16 cellular contexts compared by ENCODE assay signal in the genomic region with DNA sequence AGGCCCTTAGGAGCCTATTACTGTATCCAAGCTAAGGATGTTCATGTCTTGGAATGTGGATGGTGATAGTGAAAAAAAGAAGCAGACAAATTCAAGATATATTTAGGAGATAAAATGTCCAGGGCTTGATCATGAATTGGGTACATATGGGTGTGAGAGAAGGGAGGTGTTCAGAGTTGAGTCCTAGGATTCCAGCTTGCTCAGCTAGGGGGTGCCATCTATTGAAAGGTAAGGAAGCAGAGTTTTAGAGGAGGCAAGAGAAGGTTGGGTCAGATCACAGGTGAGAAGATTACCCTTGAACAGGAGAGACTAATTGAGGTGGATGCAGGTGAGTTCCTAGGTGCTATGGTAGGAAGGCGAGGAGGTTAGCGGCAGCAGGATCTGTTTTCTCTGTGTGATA.
A peak's percentile ranks its signal among the peaks of the same experiment; 100 is the strongest.
DNase-seq lines count a peak whose midpoint lies in the region; ATAC-seq and TF ChIP-seq lines count a peak whose summit lies in the region.
"Had no signal": no experiment of that assay in that cellular context is flagged by ENCODE, and none has a peak within 500 bp of the region (broad histone marks: within the 10 kb centered on the region; RNA-seq: fewer than 3 reads in every experiment).

No MANE protein-coding gene starts in this region.

- no peaks in the 10 kb centered on the region for H3K9me3 Mint-ChIP-seq in endodermal cell
- H3K9me3 Mint-ChIP-seq: CD4-positive, alpha-beta T cell had no signal

- H2AFZ ChIP-seq in DND-41 (ENCODE audit: low read depth, low read length), result no peak overlapping the region
- H2AFZ ChIP-seq: PC-9 had no signal

- H3K4me3 Mint-ChIP-seq in endodermal cell, result no peak overlapping the region
- H3K4me3 Mint-ChIP-seq: CD4-positive, alpha-beta T cell had no signal

- peaks cover 15% of the 10 kb centered on the region; the same call in 1 of the 2 replicates for H4K20me1 ChIP-seq in DND-41 (ENCODE audit: insufficient read depth, low read length)

- H3K27ac Mint-ChIP-seq in endodermal cell, result no peak overlapping the region
- H3K27ac Mint-ChIP-seq: CD4-positive, alpha-beta T cell had no signal

- no peak for ATAC-seq in DND-41 (ENCODE audit: insufficient read depth, low read depth)
- ATAC-seq in Right ventricle myocardium superior (ENCODE audit: poor library complexity), result no peak

- H3K9ac ChIP-seq in DND-41 (ENCODE audit: low read depth, low read length) (no peak overlapping the region), endodermal cell (ENCODE audit: extremely low read depth, low read length, poor library complexity, severe bottlenecking) (no peak overlapping the region)

- no peaks in the 10 kb centered on the region for H3K27me3 ChIP-seq in DND-41 (ENCODE audit: insufficient read depth, low read length, poor library complexity)
- no peaks in the 10 kb centered on the region for H3K27me3 ChIP-seq in endodermal cell (ENCODE audit: control insufficient read depth, insufficient read depth, low read length, poor library complexity, severe bottlenecking)

- H3K36me3 ChIP-seq in DND-41 (ENCODE audit: insufficient read depth, low read length) (no peaks in the 10 kb centered on the region), endodermal cell (ENCODE audit: control insufficient read depth, insufficient read depth, low read length) (peaks cover 21% of the 10 kb centered on the region)

- intact Hi-C loops in Right ventricle myocardium superior (cut with DNase I), result no loop called here

- H3K9me3 ChIP-seq in DND-41 (ENCODE audit: insufficient read depth, low read length, severe bottlenecking) (no peaks in the 10 kb centered on the region), endodermal cell (ENCODE audit: control insufficient read depth, low read length) (no peaks in the 10 kb centered on the region)
- H3K9me3 ChIP-seq: A549 had no signal

- peak; percentile 11 for TF ChIP-seq CTCF in DND-41 (IDR thresholded peaks at IDR 0.05; ENCODE audit: borderline replicate concordance, extremely low read depth, low read length, poor library complexity, severe bottlenecking)
- peak; percentile 16 for TF ChIP-seq CTCF in GM13976 (IDR thresholded peaks at IDR 0.05; ENCODE audit: borderline replicate concordance, control extremely low read depth, extremely low read depth, insufficient read depth, missing control alignments)
- TF ChIP-seq CTCF in endodermal cell (conservative IDR thresholded peaks at IDR 0.05), result peak; percentile 58

- WGBS in endodermal cell (ENCODE audit: insufficient coverage in 1 of 2, insufficient read length in 1 of 2), 2 experiments, result 95 to 100% methylated on average over 2 of the region's 2 CpGs

- no peak overlapping the region for H3K4me2 ChIP-seq in DND-41 (ENCODE audit: insufficient read depth, low read length)
- H3K4me2 ChIP-seq: A549, PC-9 had no signal

- no peak overlapping the region for H3K4me3 ChIP-seq in DND-41 (ENCODE audit: low read depth in 1 of 2, low read length in 2 of 2)
- H3K4me3 ChIP-seq in endodermal cell (ENCODE audit: low read length), result no peak overlapping the region
- H3K4me3 ChIP-seq: A549, PC-9 had no signal

- no peaks in the 10 kb centered on the region for H3K79me2 ChIP-seq in DND-41 (ENCODE audit: insufficient read depth, low read length)

- H3K27me3 Mint-ChIP-seq in endodermal cell (ENCODE audit: insufficient read depth), result no peaks in the 10 kb centered on the region
- H3K27me3 Mint-ChIP-seq: CD4-positive, alpha-beta T cell had no signal

- H3K4me1 ChIP-seq in DND-41 (ENCODE audit: insufficient read depth, low read length), result no peaks in the 10 kb centered on the region
- peaks cover 9% of the 10 kb centered on the region for H3K4me1 ChIP-seq in endodermal cell (ENCODE audit: control insufficient read depth, insufficient read depth, low read length)

- peaks cover 22% of the 10 kb centered on the region for H3K4me1 Mint-ChIP-seq in endodermal cell

- in situ Hi-C loops in GM13976 (cut with MboI; ENCODE audit: low sequenced_read_pairs, unreplicated experiment), result loop anchor here (25.0 kb wide), 1 partner anchor 378 kb away; no protein-coding TSS in a partner anchor

- no peak overlapping the region for H3K27ac ChIP-seq in DND-41 (ENCODE audit: low read length)
- no peak overlapping the region for H3K27ac ChIP-seq in endodermal cell (ENCODE audit: low read depth, low read length)
- H3K27ac ChIP-seq: A549, PC-9 had no signal

- peaks cover 2% of the 10 kb centered on the region for H3K36me3 Mint-ChIP-seq in endodermal cell (ENCODE audit: low read depth)

- DNase-seq in DND-41 (no peak), GM13976 (ENCODE audit: low spot score) (no peak), NCI-H69 (lab: John Stamatoyannopoulos, UW) (peak; percentile 10), endodermal cell (no peak), Right ventricle myocardium superior (no peak), globus pallidus (ENCODE audit: low spot score) (no peak), DMS 273 treated with DMSO at 0.1 percent for 48 hours (lab: John Stamatoyannopoulos, UW) (no peak)
- no peak for DNase-seq in activated CD4-positive, alpha-beta T cell treated with anti-CD3 and anti-CD28 coated beads, Interleukin-2, amount 50 U/mL, for 48 hours
- DNase-seq: Calu3; CD4-positive, alpha-beta T cell; GOT3; NCI-H1417 treated with DMSO at 0.1 percent for 48 hours; NCI-H2029; NCI-H2171 treated with DMSO at 0.1 percent for 48 hours; PC-9 had no signal
